In the genomic region with DNA sequence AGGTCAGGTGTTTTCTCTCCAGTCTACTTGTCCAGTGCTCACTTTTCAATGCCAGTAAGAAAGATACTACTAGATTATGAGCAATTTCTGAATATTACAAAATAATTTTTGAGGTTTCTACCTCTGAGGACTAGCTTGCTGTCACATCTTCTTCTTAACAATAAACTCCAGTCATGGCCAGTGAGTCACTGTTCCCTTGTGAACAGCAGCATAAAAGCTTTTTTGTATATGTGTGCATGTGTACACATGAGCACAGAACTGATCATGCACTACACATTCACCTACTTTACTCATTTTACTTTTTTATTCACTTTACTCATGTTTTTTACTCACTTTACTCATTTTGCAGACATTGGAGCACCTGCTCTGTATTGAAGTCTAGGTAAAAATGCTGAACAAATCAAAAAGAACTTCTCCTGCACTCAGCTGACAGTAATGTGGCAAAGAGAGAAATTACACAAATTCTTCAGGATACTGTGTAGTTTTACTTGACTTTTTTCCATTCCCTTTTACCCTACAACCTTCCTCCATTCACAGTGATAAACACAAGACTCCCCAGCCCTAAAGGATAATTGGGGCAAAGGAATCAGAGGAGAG, we compare ENCODE assay signal across 29 cellular contexts. TPM values are rescaled to one million over a fixed set of nuclear protein-coding genes. Genes with fewer than 3 reads are reported as not detected.
"Had no signal": no experiment of that assay in that cellular context is flagged by ENCODE, and none has a peak within 500 bp of the region (broad histone marks: within the 10 kb centered on the region; RNA-seq: fewer than 3 reads in every experiment).

No MANE protein-coding gene starts in this region.

- H3K36me3 Mint-ChIP-seq: activated CD4-positive, alpha-beta memory T cell treated with anti-CD3 and anti-CD28 coated beads for 36 hours; activated naive CD8-positive, alpha-beta T cell treated with anti-CD3 and anti-CD28 coated beads for 36 hours; immature natural killer cell; naive B cell had no signal

- H3K36me3 ChIP-seq: colonic mucosa, heart left ventricle, ovary, sigmoid colon, suprapubic skin, transverse colon had no signal

- H3K27me3 Mint-ChIP-seq: activated CD4-positive, alpha-beta memory T cell treated with anti-CD3 and anti-CD28 coated beads for 36 hours; activated naive CD8-positive, alpha-beta T cell treated with anti-CD3 and anti-CD28 coated beads for 36 hours; naive B cell; progenitor cell of endocrine pancreas had no signal

- H3K4me1 ChIP-seq: colonic mucosa, heart left ventricle, suprapubic skin, transverse colon had no signal

- H3K27me3 ChIP-seq: colonic mucosa, heart left ventricle, ovary, sigmoid colon, suprapubic skin, transverse colon had no signal

- H3K4me3 ChIP-seq: colonic mucosa, heart left ventricle, ovary, sigmoid colon, suprapubic skin, transverse colon had no signal

- H3K9me3 ChIP-seq: colonic mucosa, ovary, suprapubic skin had no signal

- H3K27ac ChIP-seq: colonic mucosa, heart left ventricle, ovary, sigmoid colon, suprapubic skin, transverse colon had no signal

- H3K4me1 Mint-ChIP-seq: activated CD4-positive, alpha-beta T cell treated with anti-CD3 and anti-CD28 coated beads, Interleukin-2, amount 10 ng/mL, durations not matched to agents 24 days and 14 days; activated naive CD8-positive, alpha-beta T cell treated with anti-CD3 and anti-CD28 coated beads for 36 hours; naive B cell had no signal

- ATAC-seq: heart left ventricle had no signal

- H3K27ac Mint-ChIP-seq: activated CD4-positive, alpha-beta memory T cell treated with anti-CD3 and anti-CD28 coated beads for 36 hours; activated CD4-positive, alpha-beta T cell treated with anti-CD3 and anti-CD28 coated beads, Interleukin-2, amount 10 ng/mL, durations not matched to agents 24 days and 14 days; activated naive CD4-positive, alpha-beta T cell treated with anti-CD3 and anti-CD28 coated beads for 36 hours; activated naive CD8-positive, alpha-beta T cell treated with anti-CD3 and anti-CD28 coated beads for 36 hours; activated T-helper 1 cell treated with anti-CD3 and anti-CD28 coated beads, Interleukin-12 subunit alpha, Interleukin-12 subunit beta, Interleukin-2, Interleukin-4 antibody, amounts not matched to agents 30 ng/mL and 10 ng/mL and 1 ng/mL, durations not matched to agents 14 hours and 24 hours and 36 hours; immature natural killer cell; mesothelial cell of epicardium; naive B cell; nephron progenitor cell; progenitor cell of endocrine pancreas had no signal

- H3K4me3 Mint-ChIP-seq: activated CD4-positive, alpha-beta memory T cell treated with anti-CD3 and anti-CD28 coated beads for 36 hours; activated CD4-positive, alpha-beta T cell treated with anti-CD3 and anti-CD28 coated beads, Interleukin-2, amount 10 ng/mL, durations not matched to agents 24 days and 14 days; activated naive CD4-positive, alpha-beta T cell treated with anti-CD3 and anti-CD28 coated beads for 36 hours; activated naive CD8-positive, alpha-beta T cell treated with anti-CD3 and anti-CD28 coated beads for 36 hours; activated T-helper 1 cell treated with anti-CD3 and anti-CD28 coated beads, Interleukin-12 subunit alpha, Interleukin-12 subunit beta, Interleukin-2, Interleukin-4 antibody, amounts not matched to agents 30 ng/mL and 10 ng/mL and 1 ng/mL, durations not matched to agents 14 hours and 24 hours and 36 hours; immature natural killer cell; mesothelial cell of epicardium; naive B cell; nephron progenitor cell had no signal

- DNase-seq: activated CD4-positive, alpha-beta memory T cell treated with anti-CD3 and anti-CD28 coated beads for 36 hours; activated CD4-positive, alpha-beta T cell treated with anti-CD3 and anti-CD28 coated beads, Interleukin-2, amount 10 ng/mL, durations not matched to agents 24 days and 14 days; activated CD4-positive, CD25-positive, alpha-beta regulatory T cell treated with anti-CD3 and anti-CD28 coated beads, Interleukin-2, amount 50 U/mL, for 72 hours; activated CD8-positive, alpha-beta memory T cell treated with anti-CD3 and anti-CD28 coated beads, Interleukin-2, amount 50 U/mL, for 4 hours; activated effector memory CD4-positive, alpha-beta T cell treated with anti-CD3 and anti-CD28 coated beads, Interleukin-2, amount 50 U/mL, for 16 hours; activated naive CD4-positive, alpha-beta T cell treated with anti-CD3 and anti-CD28 coated beads for 36 hours; activated naive CD8-positive, alpha-beta T cell treated with anti-CD3 and anti-CD28 coated beads for 36 hours; activated T-cell treated with anti-CD3 and anti-CD28 coated beads, Interleukin-2, amount 50 U/mL, for 1 hour; colonic mucosa; effector memory CD4-positive, alpha-beta T cell; erythroblast; heart left ventricle; hypothalamus; immature natural killer cell; naive B cell; nephron progenitor cell; ovary; sigmoid colon; small intestine; stimulated activated CD4-positive, alpha-beta T cell treated with anti-CD3 and anti-CD28 coated beads, Interleukin-1b, Interleukin-23, amount 100 ng/mL, for 48 hours; stimulated activated naive CD4-positive, alpha-beta T cell; T-helper 2 cell; transverse colon had no signal

- H3K9me3 Mint-ChIP-seq: activated CD4-positive, alpha-beta memory T cell treated with anti-CD3 and anti-CD28 coated beads for 36 hours; activated CD4-positive, alpha-beta T cell treated with anti-CD3 and anti-CD28 coated beads, Interleukin-2, amount 10 ng/mL, durations not matched to agents 24 days and 14 days; activated T-helper 1 cell treated with anti-CD3 and anti-CD28 coated beads, Interleukin-12 subunit alpha, Interleukin-12 subunit beta, Interleukin-2, Interleukin-4 antibody, amounts not matched to agents 30 ng/mL and 10 ng/mL and 1 ng/mL, durations not matched to agents 14 hours and 24 hours and 36 hours had no signal

RNA-seq across cellular contexts. Expression of a gene that starts 28.0 kb away (rescaled TPM):
- total RNA-seq: activated CD4-positive, alpha-beta memory T cell treated with anti-CD3 and anti-CD28 coated beads for 36 hours; activated CD4-positive, alpha-beta T cell treated with anti-CD3 and anti-CD28 coated beads, Interleukin-2, amount 10 ng/mL, durations not matched to agents 24 days and 14 days; activated CD8-positive, alpha-beta memory T cell treated with anti-CD3 and anti-CD28 coated beads for 36 hours; activated naive CD4-positive, alpha-beta T cell treated with anti-CD3 and anti-CD28 coated beads for 36 hours; activated naive CD8-positive, alpha-beta T cell treated with anti-CD3 and anti-CD28 coated beads for 36 hours; activated T-helper 1 cell treated with anti-CD3 and anti-CD28 coated beads, Interleukin-12 subunit alpha, Interleukin-12 subunit beta, Interleukin-2, Interleukin-4 antibody, amounts not matched to agents 30 ng/mL and 10 ng/mL and 1 ng/mL, durations not matched to agents 14 hours and 24 hours and 36 hours; fibroblast of lung had no signal
- polyA plus RNA-seq: fibroblast of lung, immature natural killer cell had no signal
